Comparison of ENCODE assay signal across 1 cellular context in the genomic region with DNA sequence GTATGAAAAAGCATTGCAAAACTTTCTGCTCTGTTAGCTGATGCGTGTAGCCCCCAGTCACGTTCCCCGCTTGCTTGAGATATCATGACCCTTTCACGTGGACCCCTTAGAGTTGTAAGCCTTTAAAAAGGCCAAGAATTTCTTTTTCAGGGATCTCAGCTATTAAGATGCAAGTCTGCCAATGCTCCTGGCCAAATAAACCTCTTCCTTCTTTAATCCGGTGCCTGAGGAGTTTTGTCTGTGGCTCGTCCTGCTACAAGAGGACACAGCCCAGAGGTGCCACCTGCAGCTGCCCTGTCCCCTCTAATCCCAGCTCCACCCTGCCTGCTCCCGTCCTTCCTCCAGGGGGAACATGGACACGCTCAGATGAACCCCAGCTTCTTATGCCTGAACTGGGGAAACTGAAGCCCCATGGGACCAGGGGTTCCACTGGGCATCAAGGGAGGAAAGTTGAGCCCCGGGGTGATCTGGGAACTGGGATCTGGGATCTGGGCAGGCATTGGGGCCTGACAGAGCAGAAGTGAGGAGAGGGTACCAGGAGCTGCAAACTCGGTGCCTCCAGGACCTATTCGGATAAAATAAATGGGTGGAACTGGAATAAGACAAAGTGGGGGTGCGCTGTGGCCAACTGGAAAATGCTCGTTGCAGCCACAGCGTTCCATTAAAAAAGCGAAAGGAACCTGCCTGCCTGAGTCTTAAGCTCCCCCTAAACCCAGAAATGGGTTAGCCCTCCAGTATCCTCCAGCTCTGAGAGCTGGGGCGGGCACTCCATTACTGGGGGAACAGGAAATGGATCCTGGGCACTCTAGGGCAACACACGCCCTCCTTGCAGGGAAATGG.
A peak's percentile ranks its signal among the peaks of the same experiment; 100 is the strongest.
TF ChIP-seq lines count a peak whose summit lies in the region.

No MANE protein-coding gene starts in this region.

TF ChIP-seq in HepG2, 621 proteins besides CTCF, POLR2A, EP300 and RAD21:
- TF ChIP-seq MBD4 (IDR thresholded peaks at IDR 0.05; ENCODE audit: borderline replicate concordance, low read length) = no peak
- no peak for TF ChIP-seq DPF2 (CRISPR knock-in tag; IDR thresholded peaks at IDR 0.05; ENCODE audit: borderline replicate concordance, low read depth)
- TF ChIP-seq, protein P1, sequence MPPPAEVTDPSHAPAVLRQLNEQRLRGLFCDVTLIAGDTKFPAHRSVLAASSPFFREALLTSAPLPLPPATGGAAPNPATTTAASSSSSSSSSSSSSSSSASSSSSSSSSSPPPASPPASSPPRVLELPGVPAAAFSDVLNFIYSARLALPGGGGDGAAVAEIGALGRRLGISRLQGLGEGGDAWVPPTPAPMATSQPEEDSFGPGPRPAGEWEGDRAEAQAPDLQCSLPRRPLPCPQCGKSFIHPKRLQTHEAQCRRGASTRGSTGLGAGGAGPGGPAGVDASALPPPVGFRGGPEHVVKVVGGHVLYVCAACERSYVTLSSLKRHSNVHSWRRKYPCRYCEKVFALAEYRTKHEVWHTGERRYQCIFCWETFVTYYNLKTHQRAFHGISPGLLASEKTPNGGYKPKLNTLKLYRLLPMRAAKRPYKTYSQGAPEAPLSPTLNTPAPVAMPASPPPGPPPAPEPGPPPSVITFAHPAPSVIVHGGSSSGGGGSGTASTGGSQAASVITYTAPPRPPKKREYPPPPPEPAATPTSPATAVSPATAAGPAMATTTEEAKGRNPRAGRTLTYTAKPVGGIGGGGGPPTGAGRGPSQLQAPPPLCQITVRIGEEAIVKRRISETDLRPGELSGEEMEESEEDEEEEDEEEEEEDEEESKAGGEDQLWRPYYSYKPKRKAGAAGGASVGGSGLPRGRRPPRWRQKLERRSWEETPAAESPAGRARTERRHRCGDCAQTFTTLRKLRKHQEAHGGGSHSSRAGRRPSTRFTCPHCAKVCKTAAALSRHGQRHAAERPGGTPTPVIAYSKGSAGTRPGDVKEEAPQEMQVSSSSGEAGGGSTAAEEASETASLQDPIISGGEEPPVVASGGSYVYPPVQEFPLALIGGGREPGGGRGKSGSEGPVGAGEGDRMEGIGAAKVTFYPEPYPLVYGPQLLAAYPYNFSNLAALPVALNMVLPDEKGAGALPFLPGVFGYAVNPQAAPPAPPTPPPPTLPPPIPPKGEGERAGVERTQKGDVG (CRISPR knock-in tag; IDR thresholded peaks at IDR 0.05; ENCODE audit: borderline replicate concordance) = no peak
- 0 out of 2 replicates have a peak, but pooled peaks have one; percentile 23 for TF ChIP-seq MEF2D (CRISPR knock-in tag; IDR thresholded peaks at IDR 0.05)
- TF ChIP-seq HNRNPH1 (optimal IDR thresholded peaks at IDR 0.05; ENCODE audit: low read depth, low read length) = peak; percentile 32
- TF ChIP-seq POLR2G (IDR thresholded peaks at IDR 0.05; ENCODE audit: low read depth, low read length) = peak; percentile 61
- TF ChIP-seq MED13 (CRISPR knock-in tag; IDR thresholded peaks at IDR 0.05) = 0 out of 2 replicates have a peak, but pooled peaks have one; percentile 7
- no peak for TF ChIP-seq ZNF160 (CRISPR knock-in tag; IDR thresholded peaks at IDR 0.05)
- 0 out of 2 replicates have a peak, but pooled peaks have one; percentile 10 for TF ChIP-seq ZNF331 (CRISPR knock-in tag; IDR thresholded peaks at IDR 0.05)
- TF ChIP-seq ZNF282 (IDR thresholded peaks at IDR 0.05; ENCODE audit: partially characterized antibody) = no peak
- no peak for TF ChIP-seq ZBTB3 (CRISPR knock-in tag; IDR thresholded peaks at IDR 0.05; ENCODE audit: borderline replicate concordance, low read depth)
- TF ChIP-seq IRX3 (CRISPR knock-in tag; IDR thresholded peaks at IDR 0.05; ENCODE audit: borderline replicate concordance, low read depth) = 0 out of 2 replicates have a peak, but pooled peaks have one; percentile 43
- TF ChIP-seq PAF1 (CRISPR knock-in tag; IDR thresholded peaks at IDR 0.05) = peak; percentile 35; the same call in 1 of the 2 replicates
- TF ChIP-seq, protein P2, sequence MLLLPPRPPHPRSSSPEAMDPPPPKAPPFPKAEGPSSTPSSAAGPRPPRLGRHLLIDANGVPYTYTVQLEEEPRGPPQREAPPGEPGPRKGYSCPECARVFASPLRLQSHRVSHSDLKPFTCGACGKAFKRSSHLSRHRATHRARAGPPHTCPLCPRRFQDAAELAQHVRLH (CRISPR knock-in tag; IDR thresholded peaks at IDR 0.05; ENCODE audit: borderline replicate concordance, low read depth) = no peak
- TF ChIP-seq POLR2AphosphoS5 (IDR thresholded peaks at IDR 0.05; ENCODE audit: low read depth, low read length) = peak; percentile 52
- TF ChIP-seq, protein P3, sequence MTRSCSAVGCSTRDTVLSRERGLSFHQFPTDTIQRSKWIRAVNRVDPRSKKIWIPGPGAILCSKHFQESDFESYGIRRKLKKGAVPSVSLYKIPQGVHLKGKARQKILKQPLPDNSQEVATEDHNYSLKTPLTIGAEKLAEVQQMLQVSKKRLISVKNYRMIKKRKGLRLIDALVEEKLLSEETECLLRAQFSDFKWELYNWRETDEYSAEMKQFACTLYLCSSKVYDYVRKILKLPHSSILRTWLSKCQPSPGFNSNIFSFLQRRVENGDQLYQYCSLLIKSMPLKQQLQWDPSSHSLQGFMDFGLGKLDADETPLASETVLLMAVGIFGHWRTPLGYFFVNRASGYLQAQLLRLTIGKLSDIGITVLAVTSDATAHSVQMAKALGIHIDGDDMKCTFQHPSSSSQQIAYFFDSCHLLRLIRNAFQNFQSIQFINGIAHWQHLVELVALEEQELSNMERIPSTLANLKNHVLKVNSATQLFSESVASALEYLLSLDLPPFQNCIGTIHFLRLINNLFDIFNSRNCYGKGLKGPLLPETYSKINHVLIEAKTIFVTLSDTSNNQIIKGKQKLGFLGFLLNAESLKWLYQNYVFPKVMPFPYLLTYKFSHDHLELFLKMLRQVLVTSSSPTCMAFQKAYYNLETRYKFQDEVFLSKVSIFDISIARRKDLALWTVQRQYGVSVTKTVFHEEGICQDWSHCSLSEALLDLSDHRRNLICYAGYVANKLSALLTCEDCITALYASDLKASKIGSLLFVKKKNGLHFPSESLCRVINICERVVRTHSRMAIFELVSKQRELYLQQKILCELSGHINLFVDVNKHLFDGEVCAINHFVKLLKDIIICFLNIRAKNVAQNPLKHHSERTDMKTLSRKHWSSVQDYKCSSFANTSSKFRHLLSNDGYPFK (CRISPR knock-in tag; IDR thresholded peaks at IDR 0.05; ENCODE audit: borderline replicate concordance) = no peak
- TF ChIP-seq SIX1 (CRISPR knock-in tag; IDR thresholded peaks at IDR 0.05; ENCODE audit: borderline replicate concordance) = no peak
- TF ChIP-seq RBM22 (optimal IDR thresholded peaks at IDR 0.05; ENCODE audit: low read length) = peak; percentile 92
- TF ChIP-seq ZBTB8A (CRISPR knock-in tag; IDR thresholded peaks at IDR 0.05; ENCODE audit: borderline replicate concordance, low read depth) = no peak
- TF ChIP-seq ZBTB7B (CRISPR knock-in tag; IDR thresholded peaks at IDR 0.05) = no peak
- peak; percentile 76 for TF ChIP-seq AGO2 (optimal IDR thresholded peaks at IDR 0.05; ENCODE audit: low read depth, low read length)
- 0 out of 2 replicates have a peak, but pooled peaks have one; percentile 1 for TF ChIP-seq NCOA5 (CRISPR knock-in tag; IDR thresholded peaks at IDR 0.05)
- TF ChIP-seq KDM2A (CRISPR knock-in tag; IDR thresholded peaks at IDR 0.05; ENCODE audit: borderline replicate concordance, low read depth) = 0 out of 2 replicates have a peak, but pooled peaks have one; percentile 8
- TF ChIP-seq, protein P4, sequence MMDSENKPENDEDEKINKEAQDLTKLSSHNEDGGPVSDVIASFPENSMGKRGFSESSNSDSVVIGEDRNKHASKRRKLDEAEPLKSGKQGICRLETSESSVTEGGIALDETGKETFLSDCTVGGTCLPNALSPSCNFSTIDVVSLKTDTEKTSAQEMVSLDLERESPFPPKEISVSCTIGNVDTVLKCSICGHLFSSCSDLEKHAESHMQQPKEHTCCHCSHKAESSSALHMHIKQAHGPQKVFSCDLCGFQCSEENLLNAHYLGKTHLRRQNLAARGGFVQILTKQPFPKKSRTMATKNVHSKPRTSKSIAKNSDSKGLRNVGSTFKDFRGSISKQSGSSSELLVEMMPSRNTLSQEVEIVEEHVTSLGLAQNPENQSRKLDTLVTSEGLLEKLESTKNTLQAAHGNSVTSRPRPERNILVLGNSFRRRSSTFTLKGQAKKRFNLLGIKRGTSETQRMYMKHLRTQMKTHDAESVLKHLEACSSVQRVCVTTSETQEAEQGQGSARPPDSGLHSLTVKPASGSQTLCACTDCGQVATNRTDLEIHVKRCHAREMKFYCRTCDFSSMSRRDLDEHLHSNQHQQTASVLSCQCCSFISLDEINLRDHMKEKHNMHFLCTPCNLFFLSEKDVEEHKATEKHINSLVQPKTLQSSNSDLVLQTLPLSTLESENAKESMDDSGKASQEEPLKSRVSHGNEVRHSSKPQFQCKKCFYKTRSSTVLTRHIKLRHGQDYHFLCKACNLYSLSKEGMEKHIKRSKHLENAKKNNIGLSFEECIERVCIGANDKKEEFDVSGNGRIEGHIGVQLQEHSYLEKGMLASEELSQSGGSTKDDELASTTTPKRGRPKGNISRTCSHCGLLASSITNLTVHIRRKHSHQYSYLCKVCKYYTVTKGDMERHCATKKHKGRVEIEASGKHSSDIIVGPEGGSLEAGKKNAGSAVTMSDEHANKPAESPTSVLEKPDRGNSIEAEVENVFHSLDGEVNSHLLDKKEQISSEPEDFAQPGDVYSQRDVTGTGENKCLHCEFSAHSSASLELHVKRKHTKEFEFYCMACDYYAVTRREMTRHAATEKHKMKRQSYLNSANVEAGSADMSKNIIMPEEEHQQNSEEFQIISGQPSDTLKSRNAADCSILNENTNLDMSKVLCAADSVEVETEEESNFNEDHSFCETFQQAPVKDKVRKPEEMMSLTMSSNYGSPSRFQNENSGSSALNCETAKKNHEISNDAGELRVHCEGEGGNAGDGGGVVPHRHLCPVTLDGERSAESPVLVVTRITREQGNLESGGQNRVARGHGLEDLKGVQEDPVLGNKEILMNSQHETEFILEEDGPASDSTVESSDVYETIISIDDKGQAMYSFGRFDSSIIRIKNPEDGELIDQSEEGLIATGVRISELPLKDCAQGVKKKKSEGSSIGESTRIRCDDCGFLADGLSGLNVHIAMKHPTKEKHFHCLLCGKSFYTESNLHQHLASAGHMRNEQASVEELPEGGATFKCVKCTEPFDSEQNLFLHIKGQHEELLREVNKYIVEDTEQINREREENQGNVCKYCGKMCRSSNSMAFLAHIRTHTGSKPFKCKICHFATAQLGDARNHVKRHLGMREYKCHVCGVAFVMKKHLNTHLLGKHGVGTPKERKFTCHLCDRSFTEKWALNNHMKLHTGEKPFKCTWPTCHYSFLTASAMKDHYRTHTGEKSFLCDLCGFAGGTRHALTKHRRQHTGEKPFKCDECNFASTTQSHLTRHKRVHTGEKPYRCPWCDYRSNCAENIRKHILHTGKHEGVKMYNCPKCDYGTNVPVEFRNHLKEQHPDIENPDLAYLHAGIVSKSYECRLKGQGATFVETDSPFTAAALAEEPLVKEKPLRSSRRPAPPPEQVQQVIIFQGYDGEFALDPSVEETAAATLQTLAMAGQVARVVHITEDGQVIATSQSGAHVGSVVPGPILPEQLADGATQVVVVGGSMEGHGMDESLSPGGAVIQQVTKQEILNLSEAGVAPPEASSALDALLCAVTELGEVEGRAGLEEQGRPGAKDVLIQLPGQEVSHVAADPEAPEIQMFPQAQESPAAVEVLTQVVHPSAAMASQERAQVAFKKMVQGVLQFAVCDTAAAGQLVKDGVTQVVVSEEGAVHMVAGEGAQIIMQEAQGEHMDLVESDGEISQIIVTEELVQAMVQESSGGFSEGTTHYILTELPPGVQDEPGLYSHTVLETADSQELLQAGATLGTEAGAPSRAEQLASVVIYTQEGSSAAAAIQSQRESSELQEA (CRISPR knock-in tag; IDR thresholded peaks at IDR 0.05; ENCODE audit: not compliant biosample characterization) = peak; percentile 50
- peak; percentile 26 for TF ChIP-seq MED8 (CRISPR knock-in tag; IDR thresholded peaks at IDR 0.05; ENCODE audit: insufficient replicate concordance)
